In the genomic region with DNA sequence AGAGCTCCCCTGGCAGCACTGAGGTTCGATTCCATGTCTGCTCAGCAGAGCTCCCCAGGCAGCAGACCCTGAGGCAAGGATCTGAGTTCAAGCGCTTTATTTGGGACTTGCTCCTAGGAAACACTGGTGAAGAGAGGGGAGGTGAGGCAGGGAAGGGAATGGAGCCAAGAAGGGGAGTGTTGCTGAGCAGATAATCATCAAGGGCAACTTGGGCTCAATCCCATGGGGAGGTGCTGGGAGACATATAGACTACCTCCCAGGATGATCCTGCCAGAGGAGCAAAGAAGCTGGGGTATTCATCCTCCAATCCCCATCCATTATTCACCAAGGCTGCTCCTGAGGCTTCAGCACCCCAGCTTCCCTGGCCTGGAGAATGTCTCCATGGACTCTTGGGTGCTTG, we compare ENCODE assay signal across 7 cellular contexts. TPM values are rescaled to one million over a fixed set of nuclear protein-coding genes. Genes with fewer than 3 reads are reported as not detected.
"Had no signal": no experiment of that assay in that cellular context is flagged by ENCODE, and none has a peak within 500 bp of the region (broad histone marks: within the 10 kb centered on the region; RNA-seq: fewer than 3 reads in every experiment).

No MANE protein-coding gene starts in this region.

- DNase-seq: H9, HCEC 1CT, HFFc6, IMR-90, KG1 had no signal

- ATAC-seq: GM23338, K562 had no signal

- H2AFZ ChIP-seq: GM23338 had no signal

- H3K4me2 ChIP-seq: GM23338 had no signal

- H3K4me3 ChIP-seq: GM23338, K562 had no signal

RNA-seq across cellular contexts. Expression of a gene that starts 47.0 kb away (rescaled TPM):
- polyA plus RNA-seq: IMR-90, K562 had no signal
